ENCODE assay signal across 8 cellular contexts in the genomic region with DNA sequence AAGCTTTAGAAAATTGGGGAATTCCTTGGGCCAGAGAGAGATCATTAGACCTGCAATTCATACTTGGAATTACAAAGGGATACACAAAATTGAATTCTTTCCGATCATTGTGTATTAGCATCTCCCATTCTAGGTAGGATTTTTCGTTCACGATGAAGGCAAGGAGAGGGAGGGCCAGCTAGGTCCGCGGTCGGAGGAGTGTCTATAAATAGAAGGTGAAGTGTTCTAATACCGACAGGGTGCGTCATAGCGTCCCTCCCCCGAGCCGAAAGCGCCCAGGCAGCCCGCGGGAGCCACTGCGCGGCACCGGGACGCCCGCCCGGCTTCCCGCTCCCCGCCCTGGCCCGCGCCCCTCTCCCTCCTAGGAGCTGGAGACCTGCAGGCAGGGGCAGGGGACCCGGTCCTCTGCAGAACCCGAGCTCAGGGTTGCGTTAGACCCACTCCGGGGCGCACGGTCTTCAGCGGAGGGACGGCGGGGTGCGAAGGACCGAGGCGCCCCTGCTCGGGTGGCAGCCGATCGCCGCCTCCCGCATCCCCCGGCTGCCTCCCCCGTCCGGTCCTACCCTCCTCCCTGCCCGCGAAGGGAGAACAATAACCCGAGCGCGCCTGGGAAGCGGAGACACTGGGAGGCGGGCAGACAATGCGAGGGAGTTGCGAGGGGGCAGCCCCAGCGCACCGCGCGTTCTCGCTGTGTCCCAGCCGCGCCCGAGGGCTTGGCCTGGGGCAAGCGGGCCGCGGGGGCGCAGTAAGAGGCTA.
DNase-seq lines count a peak whose midpoint lies in the region; ATAC-seq, FAIRE-seq and TF ChIP-seq lines count a peak whose summit lies in the region.

No MANE protein-coding gene starts in this region.

- H3K4me1 ChIP-seq in RWPE2 (ENCODE audit: insufficient read depth, poor library complexity, severe bottlenecking) = peaks cover 5% of the 10 kb centered on the region
- peaks cover 11% of the 10 kb centered on the region for H3K4me1 ChIP-seq in foreskin keratinocyte
- peaks cover 2 to 8% of the 10 kb centered on the region in 2 donors for H3K4me1 ChIP-seq in neuronal stem cell (ENCODE audit: control insufficient read depth in 2 of 2, insufficient read depth in 1 of 2, low read depth in 1 of 2, low read length in 2 of 2)

- TF ChIP-seq CTCF in RWPE2 (IDR thresholded peaks at IDR 0.05; ENCODE audit: poor library complexity, severe bottlenecking) (peak; percentile 23), foreskin keratinocyte (conservative IDR thresholded peaks at IDR 0.05) (peak; percentile 46)

- peak overlapping the region; percentile 34 for H3K23ac ChIP-seq in neuronal stem cell (ENCODE audit: low read depth, low read length, poor library complexity)

- H4K8ac ChIP-seq in neuronal stem cell (ENCODE audit: low read depth, low read length) = no peak overlapping the region

- peak overlapping the region; percentile 58 for H3K27ac ChIP-seq in RWPE2 (ENCODE audit: poor library complexity, severe bottlenecking)
- peak overlapping the region; percentile 80 for H3K27ac ChIP-seq in foreskin keratinocyte
- H3K27ac ChIP-seq in neuronal stem cell (replicated peaks; ENCODE audit: low read length) = peak overlapping the region; percentile 87

- no peak overlapping the region for H2BK120ac ChIP-seq in neuronal stem cell (ENCODE audit: low read depth, low read length)

- no peaks in the 10 kb centered on the region for H3K36me3 ChIP-seq in RWPE2 (ENCODE audit: low read depth)
- H3K36me3 ChIP-seq in neuronal stem cell (replicated peaks in 1 of 2; ENCODE audit: control insufficient read depth in 2 of 2, insufficient read depth in 2 of 2, low read length in 2 of 2) = no peaks in the 10 kb centered on the region

- H2BK15ac ChIP-seq in neuronal stem cell (ENCODE audit: low read length) = peak overlapping the region; percentile 97

- H3K4me2 ChIP-seq in neuronal stem cell (ENCODE audit: insufficient read depth, low read length, poor library complexity, severe bottlenecking) = peak overlapping the region; percentile 71

- H2AK5ac ChIP-seq in neuronal stem cell (ENCODE audit: low read depth, low read length) = no peak overlapping the region

- no CpG with 5 or more reads among the region's 65 CpGs for WGBS in neuronal stem cell (ENCODE audit: extremely low coverage in 2 of 2, insufficient read length in 2 of 2, insufficient replicate concordance in 1 of 2), 2 donors

- H2BK5ac ChIP-seq in neuronal stem cell (ENCODE audit: low read length) = peak overlapping the region; percentile 85

- H2AFZ ChIP-seq in neuronal stem cell (ENCODE audit: low read length) = peak overlapping the region; percentile 97

- H3K9me3 ChIP-seq in RWPE2 (ENCODE audit: severe bottlenecking) (no peaks in the 10 kb centered on the region), neuronal stem cell (replicated peaks in 1 of 2; ENCODE audit: control insufficient read depth in 2 of 2, insufficient read depth in 1 of 2, low read depth in 1 of 2, low read length in 2 of 2) (no peaks in the 10 kb centered on the region)

- H3K4me3 ChIP-seq in RWPE2 (ENCODE audit: severe bottlenecking) = peak overlapping the region; percentile 52
- H3K4me3 ChIP-seq in neuronal stem cell (ENCODE audit: low read length in 2 of 2) = peak overlapping the region; percentile 55 to 79

- H3K14ac ChIP-seq in neuronal stem cell (ENCODE audit: low read length) = peak overlapping the region; percentile 31

- DNase-seq in H4 (ENCODE audit: low spot score) (peak; percentile 90), LHCN-M2 (ENCODE audit: low read depth) (peak; percentile 92), RWPE2 (ENCODE audit: low spot score) (peak; percentile 81), activated gamma-delta T cell treated with Interleukin-2 at 50 U/mL for 16 hours (peak; percentile 58), foreskin keratinocyte (peak; percentile 60 to 83), neuronal stem cell (ENCODE audit: low spot score) (peak; percentile 79), superior temporal gyrus (ENCODE audit: extremely low spot score) (peak; percentile 84)

- peak; percentile 91 for ATAC-seq in RWPE2 (ENCODE audit: low read depth)
- peak; percentile 86 for ATAC-seq in foreskin keratinocyte

- H3K18ac ChIP-seq in neuronal stem cell (ENCODE audit: low read length) = peak overlapping the region; percentile 100

- H3K4ac ChIP-seq in neuronal stem cell (ENCODE audit: low read length) = no peak overlapping the region

- no peaks in the 10 kb centered on the region for H3K79me1 ChIP-seq in neuronal stem cell (ENCODE audit: low read depth, low read length)

- peak overlapping the region; percentile 97 for H4K91ac ChIP-seq in neuronal stem cell (ENCODE audit: low read depth, low read length, poor library complexity)

- peak; percentile 96 for FAIRE-seq in G401.6 (lab: Jason Lieb, UNC)

- peak overlapping the region; percentile 90 for H3K9ac ChIP-seq in neuronal stem cell (ENCODE audit: low read depth, low read length, poor library complexity)

- H3K27me3 ChIP-seq in RWPE2 (ENCODE audit: insufficient read depth, poor library complexity, severe bottlenecking) (no peaks in the 10 kb centered on the region), foreskin keratinocyte (no peaks in the 10 kb centered on the region), neuronal stem cell (ENCODE audit: control insufficient read depth in 3 of 3, insufficient read depth in 3 of 3, low read depth in 1 of 3, low read length in 3 of 3) (peaks cover 0 to 21% (median 2%) of the 10 kb centered on the region in 3 experiments)

- no peak overlapping the region for H2BK12ac ChIP-seq in neuronal stem cell (ENCODE audit: low read length)

Comparison
In these comparisons a context has a peak if more than half of its experiments do, and no peak if none do; other contexts are left out.
1. Peak in every context shown above with its lines: DNase-seq, ATAC-seq, H3K4me3 ChIP-seq and H3K27ac ChIP-seq.